8 cellular contexts compared by ENCODE assay signal in the genomic region with DNA sequence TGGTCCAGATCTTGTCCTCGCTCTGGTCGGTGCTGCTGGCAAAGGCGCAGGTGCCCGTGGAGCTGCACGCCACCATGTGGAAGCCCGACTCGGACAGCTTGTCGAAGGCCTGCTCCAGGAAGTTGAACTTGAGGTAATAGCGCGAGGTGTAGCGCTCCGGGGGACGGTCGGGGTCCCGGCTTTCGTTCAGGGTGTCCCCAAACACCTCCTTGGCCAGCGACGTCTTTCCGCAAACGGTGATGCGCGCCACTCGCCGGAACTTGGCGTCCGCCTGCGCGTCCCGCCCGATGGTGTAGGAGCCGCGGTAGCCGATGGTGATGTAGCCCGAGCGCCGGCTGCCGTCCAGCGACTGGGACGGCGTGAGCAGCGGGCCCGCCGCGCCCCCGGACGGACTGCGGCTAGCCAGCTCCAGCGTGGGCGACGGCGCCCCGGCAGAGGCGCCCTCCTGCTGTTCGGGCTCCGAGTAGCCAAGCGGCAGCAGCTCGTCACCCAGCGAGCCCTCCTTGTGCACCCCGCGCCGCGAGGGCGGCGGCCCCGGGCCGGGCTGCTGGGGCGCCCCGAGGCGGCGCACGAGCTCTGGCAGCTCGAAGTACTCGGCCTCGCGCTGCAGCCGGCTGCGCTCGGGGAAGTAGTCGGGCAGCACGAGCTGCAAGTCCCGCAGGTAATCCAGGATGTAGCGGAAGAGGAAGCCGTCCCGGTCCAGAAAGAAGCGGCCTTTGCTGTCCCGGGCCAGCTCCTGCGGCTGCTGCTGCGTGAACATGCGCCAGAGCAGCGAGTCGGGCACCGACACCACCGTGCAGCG. TPM values are rescaled to one million over a fixed set of nuclear protein-coding genes. Genes with fewer than 3 reads are reported as not detected.
DNase-seq lines count a peak whose midpoint lies in the region; ATAC-seq and TF ChIP-seq lines count a peak whose summit lies in the region.

No MANE protein-coding gene starts in this region.

- peak overlapping the region; percentile 81 for H3K27ac ChIP-seq in temporal lobe (ENCODE audit: low read depth, low read length)

- H3K27ac Mint-ChIP-seq in CD14-positive monocyte, result peak overlapping the region; percentile 96 to 99 (median 97)
- peak overlapping the region; percentile 54 for H3K27ac Mint-ChIP-seq in neural crest cell (ENCODE audit: unreplicated experiment)

- peak overlapping the region; percentile 98 to 99 for H3K4me3 Mint-ChIP-seq in CD14-positive monocyte
- peak overlapping the region; percentile 77 for H3K4me3 Mint-ChIP-seq in neural crest cell

- TF ChIP-seq CTCF in CD14-positive monocyte (IDR thresholded peaks at IDR 0.05) (no peak), fibroblast of pulmonary artery (IDR thresholded peaks at IDR 0.05; ENCODE audit: low read length, missing control alignments) (peak; percentile 57), neural crest cell (conservative IDR thresholded peaks at IDR 0.05) (peak; percentile 29)

- ATAC-seq in GM19324 (IDR thresholded peaks at IDR 0.05; ENCODE audit: low FRiP score, unreplicated experiment) (peak; percentile 49), HG03439 (IDR thresholded peaks at IDR 0.05; ENCODE audit: unreplicated experiment) (peak; percentile 54)

- DNase-seq in CD14-positive monocyte (ENCODE audit: low spot score) (peak; percentile 77), OCI-M2 (lab: John Stamatoyannopoulos, UW; ENCODE audit: unreplicated experiment) (peak; percentile 35), fibroblast of pulmonary artery (ENCODE audit: low read depth) (peak; percentile 84), neural crest cell (ENCODE audit: low read depth, low spot score) (peak; percentile 40)
- DNase-seq in activated T-helper 9 cell treated with anti-CD3 and anti-CD28 coated beads, Interleukin-2, amount 50 U/mL, for 16 hours (ENCODE audit: low read depth), result peak; percentile 21

- H3K4me1 Mint-ChIP-seq in CD14-positive monocyte (peaks cover 36% of the 10 kb centered on the region), neural crest cell (peaks cover 22% of the 10 kb centered on the region)

- intact Hi-C loops in CD14-positive monocyte (cut with micrococcal nuclease), result loop anchor here (5.0 to 10.0 kb wide), 7 partner anchors 33 to 439 kb away; partner anchors contain the start of genes CLN5 (in 1 of the 2) and MYCBP2 (in 1 of the 2)

- peaks cover 12 to 27% of the 10 kb centered on the region in 2 donors for H3K36me3 Mint-ChIP-seq in CD14-positive monocyte
- H3K36me3 Mint-ChIP-seq in neural crest cell (ENCODE audit: low read depth), result no peaks in the 10 kb centered on the region

- no peaks in the 10 kb centered on the region for H3K9me3 Mint-ChIP-seq in CD14-positive monocyte
- H3K9me3 Mint-ChIP-seq in neural crest cell, result no peaks in the 10 kb centered on the region

- H3K27me3 Mint-ChIP-seq in CD14-positive monocyte (ENCODE audit: low read depth in 3 of 3) (peaks cover 5 to 9% (median 5%) of the 10 kb centered on the region in 3 donors), neural crest cell (ENCODE audit: low read depth) (peaks cover 61% of the 10 kb centered on the region)

- peak overlapping the region; percentile 71 for H3K4me3 ChIP-seq in fibroblast of pulmonary artery (replicated peaks; ENCODE audit: low read depth, low read length)

RNA-seq across cellular contexts. Expression of gene KCTD12, which starts 0.8 kb away (rescaled TPM):
- polyA plus RNA-seq in CD14-positive monocyte, result 10 to 100 TPM; 30.9 to 31.2 TPM
- total RNA-seq in neural crest cell (7.4 and 8.6 TPM in 2 replicates), temporal lobe (126 TPM)

Comparison
In these comparisons a context has a peak if more than half of its experiments do, and no peak if none do; other contexts are left out.
1. Peak in every context shown above with its lines: DNase-seq, ATAC-seq, H3K4me3 ChIP-seq and H3K27ac ChIP-seq.
2. DNase-seq: peak in every context shown above with its lines; median percentile 84 in fibroblast of pulmonary artery; 77 in CD14-positive monocyte; 40 in neural crest cell; 35 in OCI-M2; 21 in activated T-helper 9 cell treated with anti-CD3 and anti-CD28 coated beads, Interleukin-2, amount 50 U/mL, for 16 hours.
3. RNA of gene KCTD12, which starts 0.8 kb away (total RNA-seq): 126 TPM in temporal lobe (single experiment); 7.4 to 8.6 TPM in neural crest cell; every median in the first group is over 10 times any median in the second.